ENCODE assay signal across 2 cellular contexts in genomic region chr1:155892801-155893200, GRCh38.
TF ChIP-seq lines count a peak whose summit lies in the region.

No MANE protein-coding gene starts in this region.

TF ChIP-seq in A549, 52 proteins besides CTCF, POLR2A, EP300 and RAD21:
- TF ChIP-seq EHF (CRISPR knock-in tag; IDR thresholded peaks at IDR 0.05) = no peak
- TF ChIP-seq, protein P1, sequence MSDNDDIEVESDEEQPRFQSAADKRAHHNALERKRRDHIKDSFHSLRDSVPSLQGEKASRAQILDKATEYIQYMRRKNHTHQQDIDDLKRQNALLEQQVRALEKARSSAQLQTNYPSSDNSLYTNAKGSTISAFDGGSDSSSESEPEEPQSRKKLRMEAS (IDR thresholded peaks at IDR 0.05) = peak; percentile 26; the same call in 1 of the 2 replicates
- TF ChIP-seq, protein P2, sequence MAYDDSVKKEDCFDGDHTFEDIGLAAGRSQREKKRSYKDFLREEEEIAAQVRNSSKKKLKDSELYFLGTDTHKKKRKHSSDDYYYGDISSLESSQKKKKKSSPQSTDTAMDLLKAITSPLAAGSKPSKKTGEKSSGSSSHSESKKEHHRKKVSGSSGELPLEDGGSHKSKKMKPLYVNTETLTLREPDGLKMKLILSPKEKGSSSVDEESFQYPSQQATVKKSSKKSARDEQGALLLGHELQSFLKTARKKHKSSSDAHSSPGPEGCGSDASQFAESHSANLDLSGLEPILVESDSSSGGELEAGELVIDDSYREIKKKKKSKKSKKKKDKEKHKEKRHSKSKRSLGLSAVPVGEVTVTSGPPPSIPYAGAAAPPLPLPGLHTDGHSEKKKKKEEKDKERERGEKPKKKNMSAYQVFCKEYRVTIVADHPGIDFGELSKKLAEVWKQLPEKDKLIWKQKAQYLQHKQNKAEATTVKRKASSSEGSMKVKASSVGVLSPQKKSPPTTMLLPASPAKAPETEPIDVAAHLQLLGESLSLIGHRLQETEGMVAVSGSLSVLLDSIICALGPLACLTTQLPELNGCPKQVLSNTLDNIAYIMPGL (CRISPR knock-in tag; IDR thresholded peaks at IDR 0.05; ENCODE audit: borderline replicate concordance) = no peak
- TF ChIP-seq MAFK (IDR thresholded peaks at IDR 0.05; ENCODE audit: partially characterized antibody) = peak; percentile 29
- TF ChIP-seq FOSB (CRISPR knock-in tag; IDR thresholded peaks at IDR 0.05) = no peak
- no peak for TF ChIP-seq FOSL2 (IDR thresholded peaks at IDR 0.05)
- peak; percentile 56 for TF ChIP-seq FOSL2 (CRISPR knock-in tag; IDR thresholded peaks at IDR 0.05)

TF ChIP-seq in IMR-90, 13 proteins besides CTCF, POLR2A, EP300 and RAD21:
- TF ChIP-seq FOS (IDR thresholded peaks at IDR 0.05; ENCODE audit: low read depth, low read length) = no peak
- peak; percentile 22; the same call in 1 of the 2 replicates for TF ChIP-seq MAFK (IDR thresholded peaks at IDR 0.05; ENCODE audit: low read depth, low read length)
- TF ChIP-seq RCOR1 (IDR thresholded peaks at IDR 0.05; ENCODE audit: insufficient replicate concordance, low read length) = peak; percentile 34
